1 cellular context compared by ENCODE assay signal in the genomic region with DNA sequence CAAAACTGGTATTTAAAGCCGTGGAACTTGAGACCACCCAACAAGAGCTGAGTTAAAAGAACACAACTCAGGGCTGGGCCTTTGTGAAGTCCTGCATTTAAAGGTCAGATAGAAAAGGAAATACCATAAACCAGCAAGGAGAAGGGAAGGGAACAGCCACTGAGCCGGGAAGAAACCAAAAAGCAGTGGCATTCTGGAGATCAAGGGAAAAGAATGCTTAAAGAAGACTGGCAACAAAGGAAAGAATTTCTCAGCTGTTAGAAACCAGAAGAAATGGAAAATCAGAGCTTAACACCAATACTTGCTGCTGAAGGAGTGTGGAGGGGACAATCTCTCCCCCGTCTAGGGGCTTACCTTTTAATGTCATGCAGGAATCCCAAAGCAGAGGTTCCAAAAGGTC.
TF ChIP-seq lines count a peak whose summit lies in the region.

No MANE protein-coding gene starts in this region.

TF ChIP-seq in H1, 55 proteins besides CTCF, POLR2A, EP300 and RAD21 (continued from another document):
- TF ChIP-seq BCL11A (IDR thresholded peaks at IDR 0.05; ENCODE audit: low read depth in 2 of 2, low read length in 2 of 2) (no peak), SAP30 (IDR thresholded peaks at IDR 0.05; ENCODE audit: insufficient read depth, insufficient replicate concordance, low read length) (no peak), SIN3A (conservative IDR thresholded peaks at IDR 0.05 in 1 of 2, IDR thresholded peaks at IDR 0.05 in 1 of 2; ENCODE audit: low read depth in 1 of 2, low read length in 2 of 2) (no peak), MAFK (IDR thresholded peaks at IDR 0.05; ENCODE audit: low read depth, low read length) (no peak), SIX5 (IDR thresholded peaks at IDR 0.05; ENCODE audit: low read depth, low read length) (no peak), SUZ12 (IDR thresholded peaks at IDR 0.05; ENCODE audit: low read length) (no peak), EZH2 (IDR thresholded peaks at IDR 0.05; ENCODE audit: low read depth, low read length, severe bottlenecking) (no peak), GABPA (IDR thresholded peaks at IDR 0.05; ENCODE audit: borderline replicate concordance, insufficient read depth, low read length) (no peak), RNF2 (IDR thresholded peaks at IDR 0.05; ENCODE audit: borderline replicate concordance, low read depth, low read length, missing control alignments, poor library complexity, severe bottlenecking) (no peak), BRCA1 (IDR thresholded peaks at IDR 0.05; ENCODE audit: low read depth, low read length) (no peak), JUND (IDR thresholded peaks at IDR 0.05; ENCODE audit: low read length) (no peak), RBBP5 (IDR thresholded peaks at IDR 0.05; ENCODE audit: borderline replicate concordance, low read depth, low read length) (no peak), RXRA (IDR thresholded peaks at IDR 0.05; ENCODE audit: insufficient read depth, low read depth, low read length) (no peak), CHD2 (IDR thresholded peaks at IDR 0.05; ENCODE audit: low read length) (no peak), KDM5A (IDR thresholded peaks at IDR 0.05; ENCODE audit: low read length) (no peak)
- TF ChIP-seq, protein P1, sequence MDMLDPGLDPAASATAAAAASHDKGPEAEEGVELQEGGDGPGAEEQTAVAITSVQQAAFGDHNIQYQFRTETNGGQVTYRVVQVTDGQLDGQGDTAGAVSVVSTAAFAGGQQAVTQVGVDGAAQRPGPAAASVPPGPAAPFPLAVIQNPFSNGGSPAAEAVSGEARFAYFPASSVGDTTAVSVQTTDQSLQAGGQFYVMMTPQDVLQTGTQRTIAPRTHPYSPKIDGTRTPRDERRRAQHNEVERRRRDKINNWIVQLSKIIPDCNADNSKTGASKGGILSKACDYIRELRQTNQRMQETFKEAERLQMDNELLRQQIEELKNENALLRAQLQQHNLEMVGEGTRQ (IDR thresholded peaks at IDR 0.05; ENCODE audit: low read length): no peak
- TF ChIP-seq, protein P2, sequence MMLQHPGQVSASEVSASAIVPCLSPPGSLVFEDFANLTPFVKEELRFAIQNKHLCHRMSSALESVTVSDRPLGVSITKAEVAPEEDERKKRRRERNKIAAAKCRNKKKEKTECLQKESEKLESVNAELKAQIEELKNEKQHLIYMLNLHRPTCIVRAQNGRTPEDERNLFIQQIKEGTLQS (IDR thresholded peaks at IDR 0.05; ENCODE audit: insufficient read depth, low read depth, low read length): no peak
TF ChIP-seq in H1: peak in this region for 0.
